In genomic region chr5:17105744-17106450, GRCh38 we compare ENCODE assay signal across 1 cellular context.
TF ChIP-seq lines count a peak whose summit lies in the region.

No MANE protein-coding gene starts in this region.

TF ChIP-seq in SK-N-SH, 30 proteins besides CTCF, POLR2A, EP300 and RAD21 (continued from another document):
- TF ChIP-seq MAX (IDR thresholded peaks at IDR 0.05; ENCODE audit: low read depth) (peak; percentile 55; the same call in 1 of the 2 replicates), FOXJ3 (CRISPR knock-in tag; IDR thresholded peaks at IDR 0.05) (no peak), RCOR1 (IDR thresholded peaks at IDR 0.05; ENCODE audit: low read length) (no peak), RFX5 (IDR thresholded peaks at IDR 0.05; ENCODE audit: low read length) (no peak), EZH2phosphoT487 (IDR thresholded peaks at IDR 0.05; ENCODE audit: borderline replicate concordance, low read depth) (no peak), RXRA (IDR thresholded peaks at IDR 0.05; ENCODE audit: borderline replicate concordance, low read depth) (no peak; the same call in 1 of the 2 replicates), TAF1 (IDR thresholded peaks at IDR 0.05; ENCODE audit: borderline replicate concordance, low read depth, low read length) (no peak), SIN3A (IDR thresholded peaks at IDR 0.05; ENCODE audit: borderline replicate concordance, low read depth, low read length) (no peak; the same call in 1 of the 2 replicates), GATA2 (CRISPR knock-in tag; IDR thresholded peaks at IDR 0.05) (no peak), MXI1 (IDR thresholded peaks at IDR 0.05; ENCODE audit: low read depth, low read length) (no peak)
TF ChIP-seq in SK-N-SH: peak in this region for 7.
